In genomic region chr9:134375430-134376385, GRCh38 we compare ENCODE assay signal across 11 cellular contexts. TPM values are rescaled to one million over a fixed set of nuclear protein-coding genes. Genes with fewer than 3 reads are reported as not detected.
DNase-seq lines count a peak whose midpoint lies in the region; ATAC-seq, FAIRE-seq and TF ChIP-seq lines count a peak whose summit lies in the region.
"Had no signal": no experiment of that assay in that cellular context is flagged by ENCODE, and none has a peak within 500 bp of the region (broad histone marks: within the 10 kb centered on the region; RNA-seq: fewer than 3 reads in every experiment).

No MANE protein-coding gene starts in this region.

- peak; percentile 80 for DNase-seq in ELF-1 (ENCODE audit: low read depth, low spot score)
- DNase-seq in astrocyte of the cerebellum (ENCODE audit: low read depth) = peak; percentile 49
- DNase-seq in right atrium auricular region (ENCODE audit: low spot score) = peak; percentile 79
- peak; percentile 61 for DNase-seq in prostate gland (ENCODE audit: low spot score)
- no peak for DNase-seq in D341Med (ENCODE audit: low spot score)
- no peak for DNase-seq in GM12891 (ENCODE audit: insufficient read length, low spot score)
- DNase-seq in activated CD4-positive, alpha-beta T cell treated with anti-CD3 and anti-CD28 coated beads, Interleukin-2, amount 50 U/mL, for 4 hours = no peak
- DNase-seq: DMS53; NCI-H1092; stimulated activated CD8-positive, alpha-beta memory T cell treated with anti-CD3 and anti-CD28 coated beads, Interleukin-4, amount 100 ng/mL, for 48 hours had no signal

- no peak for FAIRE-seq in GM12891 (lab: Jason Lieb, UNC)

- TF ChIP-seq POLR2A in prostate gland (IDR thresholded peaks at IDR 0.05) (peak; percentile 26), GM12891 (IDR thresholded peaks at IDR 0.05; ENCODE audit: low read depth, low read length) (no peak)

- TF ChIP-seq CTCF in astrocyte of the cerebellum (IDR thresholded peaks at IDR 0.05; ENCODE audit: low read depth, low read length, missing control alignments) (no peak), right atrium auricular region (IDR thresholded peaks at IDR 0.05) (no peak), prostate gland (IDR thresholded peaks at IDR 0.05) (peak in 2 of 4 experiments; percentile 22 to 35)

- peak overlapping the region; percentile 86 for H3K27ac ChIP-seq in right atrium auricular region
- peak overlapping the region; percentile 87 to 95 for H3K27ac ChIP-seq in prostate gland

- H3K4me1 ChIP-seq in right atrium auricular region (peaks cover 0 to 100% of the 10 kb centered on the region in 2 donors), prostate gland (replicated peaks) (peaks cover 77% of the 10 kb centered on the region)

- 10% methylated on average over 38 of the region's 38 CpGs for WGBS in prostate gland

- H3K9me3 ChIP-seq in right atrium auricular region = no peaks in the 10 kb centered on the region
- no peaks in the 10 kb centered on the region for H3K9me3 ChIP-seq in prostate gland

- in situ Hi-C loops in astrocyte of the cerebellum (cut with HindIII; ENCODE audit: low sequenced_read_pairs) = no loop called here

- H3K36me3 ChIP-seq in right atrium auricular region (no peaks in the 10 kb centered on the region), prostate gland (no peaks in the 10 kb centered on the region)

- H3K27me3 ChIP-seq in right atrium auricular region = no peaks in the 10 kb centered on the region
- no peaks in the 10 kb centered on the region for H3K27me3 ChIP-seq in prostate gland (replicated peaks; ENCODE audit: insufficient read depth)

- no peak for ATAC-seq in GM21367 (IDR thresholded peaks at IDR 0.05; ENCODE audit: unreplicated experiment)

- intact Hi-C loops in prostate gland (cut with DNase I) = loop anchor here (5.0 kb wide), 1 partner anchor 62 kb away; no protein-coding TSS in a partner anchor

- no peak overlapping the region for H3K4me3 ChIP-seq in astrocyte of the cerebellum (ENCODE audit: low read depth, low read length)
- H3K4me3 ChIP-seq in right atrium auricular region = peak overlapping the region in 1 of 2 donors; percentile 5
- H3K4me3 ChIP-seq in prostate gland = no peak overlapping the region

TF ChIP-seq in GM12891, 5 proteins besides CTCF, POLR2A, EP300 and RAD21:
- TF ChIP-seq SPI1 (IDR thresholded peaks at IDR 0.05; ENCODE audit: low read depth, low read length) (no peak), POU2F2 (IDR thresholded peaks at IDR 0.05; ENCODE audit: low read depth, low read length) (no peak), TAF1 (IDR thresholded peaks at IDR 0.05; ENCODE audit: low read depth, low read length) (no peak), PAX5 (IDR thresholded peaks at IDR 0.05; ENCODE audit: insufficient read depth, low read length, severe bottlenecking) (no peak), POLR2AphosphoS5 (IDR thresholded peaks at IDR 0.05; ENCODE audit: low read depth, low read length) (no peak)
TF ChIP-seq in GM12891: peak in this region for 0.

RNA-seq across cellular contexts. Expression of gene RXRA, which starts 49.5 kb away (rescaled TPM):
- total RNA-seq in right atrium auricular region (10 to 100 TPM; 34.5 to 50.8 TPM), prostate gland (10 to 100 TPM; 69.5 to 84.1 TPM)
- polyA plus RNA-seq in GM12891 (2012; ENCODE audit: low read depth, missing spikeins) = 28.3 TPM

Comparison
In these comparisons a context has a peak if more than half of its experiments do, and no peak if none do; other contexts are left out.
1. DNase-seq: peak in ELF-1 (single experiment), astrocyte of the cerebellum (single experiment), right atrium auricular region (single experiment) and prostate gland (single experiment); none in D341Med (single experiment), GM12891 (single experiment) and activated CD4-positive, alpha-beta T cell treated with anti-CD3 and anti-CD28 coated beads, Interleukin-2, amount 50 U/mL, for 4 hours (0 of 2).